1 cellular context compared by ENCODE assay signal in genomic region chrX:101416691-101417090, GRCh38.
TF ChIP-seq lines count a peak whose summit lies in the region.

No MANE protein-coding gene starts in this region.

TF ChIP-seq in SK-N-SH treated with all-trans-retinoic acid at 6 μM for 48 hours, 23 proteins besides CTCF, POLR2A, EP300 and RAD21 (continued from another document):
- TF ChIP-seq TSHZ2 (CRISPR knock-in tag; IDR thresholded peaks at IDR 0.05) (no peak), BACH2 (CRISPR knock-in tag; IDR thresholded peaks at IDR 0.05; ENCODE audit: borderline replicate concordance) (no peak), TOX (CRISPR knock-in tag; IDR thresholded peaks at IDR 0.05; ENCODE audit: borderline replicate concordance) (no peak), ZFP30 (CRISPR knock-in tag; IDR thresholded peaks at IDR 0.05) (no peak), RARB (CRISPR knock-in tag; IDR thresholded peaks at IDR 0.05) (no peak), CSDC2 (CRISPR knock-in tag; IDR thresholded peaks at IDR 0.05) (no peak), PATZ1 (CRISPR knock-in tag; IDR thresholded peaks at IDR 0.05; ENCODE audit: borderline replicate concordance) (no peak), ISL1 (CRISPR knock-in tag; IDR thresholded peaks at IDR 0.05) (no peak)
